8 cellular contexts compared by ENCODE assay signal in the genomic region with DNA sequence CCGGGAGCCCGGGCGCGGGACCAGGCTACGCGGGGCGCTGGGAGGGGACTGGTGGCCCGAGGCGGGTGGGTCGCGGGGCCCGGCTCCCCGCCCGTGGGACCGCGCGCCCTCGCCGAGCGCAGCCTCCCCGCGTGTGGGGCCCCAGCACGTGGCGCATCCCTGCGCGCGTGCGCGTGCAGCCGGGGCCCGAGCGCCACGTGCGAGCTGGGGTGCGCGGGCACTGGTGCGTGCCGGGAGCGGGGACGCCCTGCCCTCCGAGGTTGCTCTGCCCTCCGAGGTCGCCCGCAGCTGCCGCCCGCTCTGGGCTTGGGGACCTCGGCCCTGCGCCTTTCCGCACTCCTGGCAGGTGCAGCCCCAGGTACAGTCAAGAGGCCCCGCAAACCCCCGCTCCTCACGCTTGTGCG. TPM values are rescaled to one million over a fixed set of nuclear protein-coding genes. Genes with fewer than 3 reads are reported as not detected.
DNase-seq lines count a peak whose midpoint lies in the region; ATAC-seq, FAIRE-seq and TF ChIP-seq lines count a peak whose summit lies in the region.

No MANE protein-coding gene starts in this region.

- no CpG with 5 or more reads among the region's 53 CpGs for WGBS in right lobe of liver (ENCODE audit: insufficient coverage, low coverage, low lambda C conversion rate, missing lambda C conversion rate)

- peak; percentile 10 for TF ChIP-seq POLR2A in right lobe of liver (IDR thresholded peaks at IDR 0.05)

- no peaks in the 10 kb centered on the region for H3K9me3 ChIP-seq in HUES48 (ENCODE audit: control insufficient read depth, insufficient read depth, low read length)
- H3K9me3 ChIP-seq in right lobe of liver: no peaks in the 10 kb centered on the region

- H3K27me3 ChIP-seq in HUES48 (ENCODE audit: control insufficient read depth, insufficient read depth, low read length): no peaks in the 10 kb centered on the region
- no peaks in the 10 kb centered on the region for H3K27me3 ChIP-seq in bronchial epithelial cell (ENCODE audit: control insufficient read depth, insufficient read depth, low read length)
- H3K27me3 ChIP-seq in right lobe of liver: no peaks in the 10 kb centered on the region

- FAIRE-seq in bronchial epithelial cell (lab: Jason Lieb, UNC): no peak

- H3K36me3 ChIP-seq in HUES48 (ENCODE audit: control insufficient read depth, insufficient read depth, low read length) (peaks cover 2% of the 10 kb centered on the region; the same call in 1 of the 2 replicates), bronchial epithelial cell (ENCODE audit: control insufficient read depth, insufficient read depth, low read length) (no peaks in the 10 kb centered on the region), right lobe of liver (no peaks in the 10 kb centered on the region)

- TF ChIP-seq CTCF in GM12864 (IDR thresholded peaks at IDR 0.05; ENCODE audit: low read depth, low read length, missing control alignments): no peak
- TF ChIP-seq CTCF in bronchial epithelial cell (IDR thresholded peaks at IDR 0.05; ENCODE audit: insufficient read depth, low read length, severe bottlenecking): no peak
- peak in 1 of 4 donors; percentile 18 for TF ChIP-seq CTCF in right lobe of liver (IDR thresholded peaks at IDR 0.05)

- H3K4me1 ChIP-seq in HUES48 (ENCODE audit: control insufficient read depth, insufficient read depth, low read length): peaks cover 32% of the 10 kb centered on the region
- peaks cover 0 to 25% (median 0%) of the 10 kb centered on the region in 4 donors for H3K4me1 ChIP-seq in right lobe of liver

- ATAC-seq in GM21526 (IDR thresholded peaks at IDR 0.05; ENCODE audit: low FRiP score, unreplicated experiment): peak; percentile 30
- peak; percentile 23 to 55 (median 50) for ATAC-seq in right lobe of liver

- H3K27ac ChIP-seq in HUES48 (ENCODE audit: low read depth, low read length): no peak overlapping the region
- H3K27ac ChIP-seq in right lobe of liver: peak overlapping the region in 1 of 3 donors; percentile 53

- DNase-seq in GM12864 (ENCODE audit: low read depth) (no peak), SW480 (ENCODE audit: low spot score) (peak; percentile 71), bronchial epithelial cell (ENCODE audit: low read depth) (no peak), right lobe of liver (peak in 2 of 3 donors; percentile 59 to 63), inferior parietal cortex (ENCODE audit: extremely low spot score) (no peak)
- DNase-seq in stimulated activated naive CD4-positive, alpha-beta T cell (lab: John Stamatoyannopoulos, UW): peak; percentile 66 to 90 (median 78)

- H3K4me3 ChIP-seq in GM12864 (ENCODE audit: low read depth, low read length): peak overlapping the region; percentile 87
- peak overlapping the region; percentile 74 for H3K4me3 ChIP-seq in HUES48 (ENCODE audit: low read depth, low read length)
- H3K4me3 ChIP-seq in bronchial epithelial cell (ENCODE audit: low read depth, low read length): peak overlapping the region; percentile 68
- H3K4me3 ChIP-seq in right lobe of liver: peak overlapping the region in 2 of 3 donors; percentile 38 to 70

- intact Hi-C loops in right lobe of liver (cut with DNase I): loop anchor here in 1 of 2 donors (5.0 kb wide), 1 partner anchor 91 kb away; no protein-coding TSS in a partner anchor

- H3K9ac ChIP-seq in HUES48 (ENCODE audit: low read depth, low read length): peak overlapping the region; percentile 66

RNA-seq across cellular contexts. Expression of gene CCDC88C, which starts 0.4 kb away (rescaled TPM):
- 20.4 and 21.3 TPM in 2 replicates for total RNA-seq in bronchial epithelial cell
- total RNA-seq in right lobe of liver: 1 to 10 TPM; 1.2 to 5.7 (median 3.1) TPM

Comparison
In these comparisons a context has a peak if more than half of its experiments do, and no peak if none do; other contexts are left out.
1. DNase-seq: peak in SW480 (single experiment), right lobe of liver (2 of 3) and stimulated activated naive CD4-positive, alpha-beta T cell (6 of 6); none in GM12864 (single experiment), bronchial epithelial cell (single experiment) and inferior parietal cortex (single experiment).
2. Peak in every context shown above with its lines, with median percentiles within 50 percentile points of each other: H3K4me3 ChIP-seq.